8 cellular contexts compared by ENCODE assay signal in the genomic region with DNA sequence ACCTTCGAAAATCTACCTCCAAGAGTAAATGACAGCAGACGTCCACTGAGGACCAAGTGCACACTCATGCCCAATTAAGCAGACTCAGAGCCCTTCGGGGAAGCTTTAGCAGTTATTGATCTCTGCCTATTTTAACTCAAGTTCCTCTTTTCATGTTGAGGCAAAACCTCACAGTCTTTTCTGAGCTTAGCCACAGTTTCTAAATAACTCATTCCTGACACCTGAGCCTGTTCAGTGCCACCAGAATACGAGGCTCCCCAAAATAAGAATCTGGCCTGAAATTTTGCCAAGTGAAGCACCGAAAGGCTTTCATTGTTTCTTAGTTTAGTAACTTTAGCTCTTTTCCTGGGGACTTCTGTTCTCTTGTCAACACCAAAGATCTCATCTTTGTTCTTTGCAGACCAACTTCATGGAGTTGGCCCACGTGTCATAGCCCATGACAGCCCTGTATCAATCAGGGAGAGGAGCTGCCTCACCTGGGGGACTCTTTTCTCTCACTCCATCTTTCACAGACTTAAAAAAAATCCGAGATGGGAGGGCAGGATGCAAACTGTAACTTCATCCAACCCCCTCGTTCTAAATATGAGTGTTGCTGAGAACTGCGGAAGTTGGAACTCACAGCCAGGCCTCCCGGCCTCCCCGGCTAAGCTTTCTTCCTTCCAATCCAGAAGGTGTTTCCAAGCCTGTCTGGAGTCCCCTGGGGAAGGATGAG.
A peak's percentile ranks its signal among the peaks of the same experiment; 100 is the strongest.
DNase-seq lines count a peak whose midpoint lies in the region; ATAC-seq and TF ChIP-seq lines count a peak whose summit lies in the region.

No MANE protein-coding gene starts in this region.

- H3K27me3 ChIP-seq in Loucy (ENCODE audit: insufficient read depth, low read length, poor library complexity, severe bottlenecking), result no peaks in the 10 kb centered on the region
- no peaks in the 10 kb centered on the region for H3K27me3 ChIP-seq in duodenal mucosa (ENCODE audit: control insufficient read depth in 1 of 2, insufficient read depth in 2 of 2, low read length in 2 of 2)

- ATAC-seq in GM18505 (IDR thresholded peaks at IDR 0.05; ENCODE audit: unreplicated experiment) (peak; percentile 33), GM21529 (IDR thresholded peaks at IDR 0.05; ENCODE audit: unreplicated experiment) (peak; percentile 38)

- peak overlapping the region; percentile 1 for H3K27ac ChIP-seq in duodenal mucosa (ENCODE audit: low read depth, low read length)

- no peak for TF ChIP-seq POLR2A in GM18505 (IDR thresholded peaks at IDR 0.05; ENCODE audit: borderline replicate concordance, extremely low read depth, insufficient read depth, insufficient read length)

- peaks cover 26% of the 10 kb centered on the region for H4K20me1 ChIP-seq in Loucy (ENCODE audit: insufficient read depth, low read length, poor library complexity, severe bottlenecking)

- no peaks in the 10 kb centered on the region for H3F3A ChIP-seq in Loucy (ENCODE audit: low read depth)

- peaks cover 62% of the 10 kb centered on the region; the same call in 1 of the 2 replicates for H3K36me3 ChIP-seq in Loucy (ENCODE audit: insufficient read depth, low read length)
- H3K36me3 ChIP-seq in duodenal mucosa (ENCODE audit: control insufficient read depth in 1 of 2, insufficient read depth in 2 of 2, low read length in 2 of 2), result no peaks in the 10 kb centered on the region

- H3K9me2 ChIP-seq in Loucy (replicated peaks; ENCODE audit: low read depth, low read length), result no peaks in the 10 kb centered on the region

- no peak for DNase-seq in SHP77 (lab: John Stamatoyannopoulos, UW)
- no peak for DNase-seq in NCI-H1436 (lab: John Stamatoyannopoulos, UW)
- no peak for DNase-seq in NCI-H2171 treated with DMSO at 0.1 percent for 48 hours (lab: John Stamatoyannopoulos, UW)
- no peak for DNase-seq in OCI-M2 (lab: John Stamatoyannopoulos, UW; ENCODE audit: unreplicated experiment)

- H3K79me2 ChIP-seq in Loucy (ENCODE audit: insufficient read depth, low read length), result peaks cover 94% of the 10 kb centered on the region

- no peak overlapping the region for H3K4me2 ChIP-seq in Loucy (ENCODE audit: low read depth, low read length, poor library complexity, severe bottlenecking)

- peaks cover 55% of the 10 kb centered on the region for H3K4me1 ChIP-seq in Loucy (ENCODE audit: insufficient read depth, low read length, poor library complexity, severe bottlenecking)
- H3K4me1 ChIP-seq in duodenal mucosa (ENCODE audit: control insufficient read depth in 1 of 2, insufficient read depth in 2 of 2, low read length in 2 of 2), result peaks cover 43 to 54% of the 10 kb centered on the region in 2 donors

- H3K9ac ChIP-seq in Loucy (ENCODE audit: low read depth, low read length, poor library complexity, severe bottlenecking) (peak overlapping the region; percentile 45), duodenal mucosa (ENCODE audit: low read depth in 1 of 2, low read length in 2 of 2) (no peak overlapping the region)

- H3K4me3 ChIP-seq in Loucy (ENCODE audit: low read length, poor library complexity, severe bottlenecking), result no peak overlapping the region
- no peak overlapping the region for H3K4me3 ChIP-seq in duodenal mucosa (ENCODE audit: low read depth in 1 of 2, low read length in 2 of 2)

- no peak for TF ChIP-seq CTCF in Loucy (conservative IDR thresholded peaks at IDR 0.05; ENCODE audit: low read length)

- no peak overlapping the region for H2AFZ ChIP-seq in Loucy (ENCODE audit: low read length)

- H3K9me3 ChIP-seq in Loucy (ENCODE audit: insufficient read depth, low read depth, low read length) (no peaks in the 10 kb centered on the region), duodenal mucosa (ENCODE audit: control insufficient read depth in 1 of 2, low read length in 2 of 2) (no peaks in the 10 kb centered on the region)
